ENCODE assay signal across 1 cellular context in the genomic region with DNA sequence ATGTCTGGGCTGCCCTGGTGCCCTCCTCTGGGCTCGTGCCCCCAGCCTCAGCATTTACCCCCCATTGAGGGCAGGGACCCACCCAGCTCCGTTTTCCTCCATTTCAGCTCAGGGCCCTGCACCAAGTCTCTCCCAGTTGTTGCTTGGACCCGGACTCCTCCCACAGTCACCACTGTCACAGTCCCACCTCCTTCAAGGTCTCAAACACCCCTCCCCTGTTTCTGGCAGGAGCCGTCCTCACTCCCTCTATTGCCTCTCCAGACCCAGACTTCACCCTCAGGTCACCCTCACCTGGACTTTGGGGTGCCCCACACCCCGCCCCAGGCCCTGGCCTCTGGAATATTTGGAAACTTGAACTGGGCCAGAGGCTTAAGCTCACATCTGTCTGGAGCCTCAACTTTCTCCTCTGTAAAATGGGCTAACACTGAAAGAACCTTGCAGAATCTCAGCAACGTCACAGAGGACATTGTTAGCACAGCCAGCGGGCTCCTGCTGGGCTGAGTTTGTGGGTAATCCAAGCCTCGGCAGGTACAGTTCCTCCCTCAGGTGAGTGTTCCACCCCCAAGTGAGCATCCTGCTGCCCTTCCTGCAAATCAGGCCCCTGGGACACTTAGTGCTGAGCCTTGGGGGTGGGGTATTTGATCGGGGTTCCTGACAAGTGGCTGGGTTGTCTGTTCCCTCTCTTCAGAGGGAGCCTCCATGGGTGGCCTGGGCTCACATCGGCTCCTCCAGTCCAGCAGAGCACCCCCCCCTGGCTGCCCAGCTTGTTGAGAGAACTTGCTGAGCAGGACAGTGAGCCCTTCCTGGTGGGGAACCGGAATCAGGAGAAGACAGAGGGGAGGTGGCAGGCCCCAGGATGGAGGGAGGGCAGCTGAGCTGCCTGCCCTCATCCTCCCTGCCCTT.
TF ChIP-seq lines count a peak whose summit lies in the region.

No MANE protein-coding gene starts in this region.

TF ChIP-seq in GM23338, 12 proteins besides CTCF, POLR2A, EP300 and RAD21 (continued from another document):
- TF ChIP-seq, protein P1, sequence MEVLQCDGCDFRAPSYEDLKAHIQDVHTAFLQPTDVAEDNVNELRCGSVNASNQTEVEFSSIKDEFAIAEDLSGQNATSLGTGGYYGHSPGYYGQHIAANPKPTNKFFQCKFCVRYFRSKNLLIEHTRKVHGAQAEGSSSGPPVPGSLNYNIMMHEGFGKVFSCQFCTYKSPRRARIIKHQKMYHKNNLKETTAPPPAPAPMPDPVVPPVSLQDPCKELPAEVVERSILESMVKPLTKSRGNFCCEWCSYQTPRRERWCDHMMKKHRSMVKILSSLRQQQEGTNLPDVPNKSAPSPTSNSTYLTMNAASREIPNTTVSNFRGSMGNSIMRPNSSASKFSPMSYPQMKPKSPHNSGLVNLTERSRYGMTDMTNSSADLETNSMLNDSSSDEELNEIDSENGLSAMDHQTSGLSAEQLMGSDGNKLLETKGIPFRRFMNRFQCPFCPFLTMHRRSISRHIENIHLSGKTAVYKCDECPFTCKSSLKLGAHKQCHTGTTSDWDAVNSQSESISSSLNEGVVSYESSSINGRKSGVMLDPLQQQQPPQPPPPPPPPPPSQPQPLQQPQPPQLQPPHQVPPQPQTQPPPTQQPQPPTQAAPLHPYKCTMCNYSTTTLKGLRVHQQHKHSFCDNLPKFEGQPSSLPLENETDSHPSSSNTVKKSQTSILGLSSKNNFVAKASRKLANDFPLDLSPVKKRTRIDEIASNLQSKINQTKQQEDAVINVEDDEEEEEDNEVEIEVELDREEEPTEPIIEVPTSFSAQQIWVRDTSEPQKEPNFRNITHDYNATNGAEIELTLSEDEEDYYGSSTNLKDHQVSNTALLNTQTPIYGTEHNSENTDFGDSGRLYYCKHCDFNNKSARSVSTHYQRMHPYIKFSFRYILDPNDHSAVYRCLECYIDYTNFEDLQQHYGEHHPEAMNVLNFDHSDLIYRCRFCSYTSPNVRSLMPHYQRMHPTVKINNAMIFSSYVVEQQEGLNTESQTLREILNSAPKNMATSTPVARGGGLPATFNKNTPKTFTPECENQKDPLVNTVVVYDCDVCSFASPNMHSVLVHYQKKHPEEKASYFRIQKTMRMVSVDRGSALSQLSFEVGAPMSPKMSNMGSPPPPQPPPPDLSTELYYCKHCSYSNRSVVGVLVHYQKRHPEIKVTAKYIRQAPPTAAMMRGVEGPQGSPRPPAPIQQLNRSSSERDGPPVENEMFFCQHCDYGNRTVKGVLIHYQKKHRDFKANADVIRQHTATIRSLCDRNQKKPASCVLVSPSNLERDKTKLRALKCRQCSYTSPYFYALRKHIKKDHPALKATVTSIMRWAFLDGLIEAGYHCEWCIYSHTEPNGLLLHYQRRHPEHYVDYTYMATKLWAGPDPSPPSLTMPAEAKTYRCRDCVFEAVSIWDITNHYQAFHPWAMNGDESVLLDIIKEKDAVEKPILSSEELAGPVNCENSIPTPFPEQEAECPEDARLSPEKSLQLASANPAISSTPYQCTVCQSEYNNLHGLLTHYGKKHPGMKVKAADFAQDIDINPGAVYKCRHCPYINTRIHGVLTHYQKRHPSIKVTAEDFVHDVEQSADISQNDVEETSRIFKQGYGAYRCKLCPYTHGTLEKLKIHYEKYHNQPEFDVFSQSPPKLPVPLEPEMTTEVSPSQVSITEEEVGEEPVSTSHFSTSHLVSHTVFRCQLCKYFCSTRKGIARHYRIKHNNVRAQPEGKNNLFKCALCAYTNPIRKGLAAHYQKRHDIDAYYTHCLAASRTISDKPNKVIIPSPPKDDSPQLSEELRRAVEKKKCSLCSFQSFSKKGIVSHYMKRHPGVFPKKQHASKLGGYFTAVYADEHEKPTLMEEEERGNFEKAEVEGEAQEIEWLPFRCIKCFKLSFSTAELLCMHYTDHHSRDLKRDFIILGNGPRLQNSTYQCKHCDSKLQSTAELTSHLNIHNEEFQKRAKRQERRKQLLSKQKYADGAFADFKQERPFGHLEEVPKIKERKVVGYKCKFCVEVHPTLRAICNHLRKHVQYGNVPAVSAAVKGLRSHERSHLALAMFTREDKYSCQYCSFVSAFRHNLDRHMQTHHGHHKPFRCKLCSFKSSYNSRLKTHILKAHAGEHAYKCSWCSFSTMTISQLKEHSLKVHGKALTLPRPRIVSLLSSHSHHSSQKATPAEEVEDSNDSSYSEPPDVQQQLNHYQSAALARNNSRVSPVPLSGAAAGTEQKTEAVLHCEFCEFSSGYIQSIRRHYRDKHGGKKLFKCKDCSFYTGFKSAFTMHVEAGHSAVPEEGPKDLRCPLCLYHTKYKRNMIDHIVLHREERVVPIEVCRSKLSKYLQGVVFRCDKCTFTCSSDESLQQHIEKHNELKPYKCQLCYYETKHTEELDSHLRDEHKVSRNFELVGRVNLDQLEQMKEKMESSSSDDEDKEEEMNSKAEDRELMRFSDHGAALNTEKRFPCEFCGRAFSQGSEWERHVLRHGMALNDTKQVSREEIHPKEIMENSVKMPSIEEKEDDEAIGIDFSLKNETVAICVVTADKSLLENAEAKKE (CRISPR knock-in tag; IDR thresholded peaks at IDR 0.05), result no peak
- TF ChIP-seq EZH2phosphoT487 (IDR thresholded peaks at IDR 0.05; ENCODE audit: unreplicated experiment) (no peak), CREB1 (CRISPR knock-in tag; IDR thresholded peaks at IDR 0.05; ENCODE audit: low read depth) (no peak)
